In genomic region chr17:7260601-7261376, GRCh38 we compare ENCODE assay signal across 8 cellular contexts. TPM values are rescaled to one million over a fixed set of nuclear protein-coding genes. Genes with fewer than 3 reads are reported as not detected.
DNase-seq lines count a peak whose midpoint lies in the region; ATAC-seq and TF ChIP-seq lines count a peak whose summit lies in the region.

No MANE protein-coding gene starts in this region.

- H3K4me1 Mint-ChIP-seq in osteocyte (ENCODE audit: unreplicated experiment) = peaks cover 33% of the 10 kb centered on the region

- no peaks in the 10 kb centered on the region for H3K9me3 Mint-ChIP-seq in osteocyte (ENCODE audit: unreplicated experiment)

- H3K27ac Mint-ChIP-seq in osteocyte (ENCODE audit: unreplicated experiment) = no peak overlapping the region

- DNase-seq in activated effector memory CD4-positive, alpha-beta T cell treated with anti-CD3 and anti-CD28 coated beads, Interleukin-2, amount 50 U/mL, for 16 hours = peak; percentile 77
- no peak for DNase-seq in activated effector memory CD4-positive, alpha-beta T cell treated with Interleukin-2 at 50 U/mL for 16 hours
- peak; percentile 20 for DNase-seq in activated CD4-positive, alpha-beta T cell treated with anti-CD3 and anti-CD28 coated beads, Interleukin-2, amount 50 U/mL, for 1 hour
- DNase-seq in fibroblast of the aortic adventitia (ENCODE audit: low read depth) = no peak
- DNase-seq in osteocyte (ENCODE audit: extremely low spot score, unreplicated experiment) = no peak
- DNase-seq in dermis blood vessel endothelial cell = no peak

- H3K4me3 Mint-ChIP-seq in osteocyte (ENCODE audit: unreplicated experiment) = peak overlapping the region; percentile 58

- peaks cover 12% of the 10 kb centered on the region for H3K36me3 Mint-ChIP-seq in osteocyte (ENCODE audit: unreplicated experiment)

- TF ChIP-seq CTCF in fibroblast of the aortic adventitia (IDR thresholded peaks at IDR 0.05; ENCODE audit: insufficient read depth, low read length) = no peak
- TF ChIP-seq CTCF in osteocyte (IDR thresholded peaks at IDR 0.05) = no peak

- H3K27me3 Mint-ChIP-seq in osteocyte (ENCODE audit: unreplicated experiment) = peaks cover 14% of the 10 kb centered on the region

- peak overlapping the region; percentile 33 for H3K4me3 ChIP-seq in fibroblast of the aortic adventitia (ENCODE audit: low read depth, low read length)

- ATAC-seq in HG02973 (IDR thresholded peaks at IDR 0.05; ENCODE audit: unreplicated experiment) (no peak), GM19328 (IDR thresholded peaks at IDR 0.05; ENCODE audit: unreplicated experiment) (no peak)

RNA-seq across cellular contexts. Expression of gene CLDN7, which starts 1.5 kb away (rescaled TPM):
- total RNA-seq in fibroblast of the aortic adventitia (ENCODE audit: low replicate concordance) = 3.0 TPM in 1 of 2 replicates, not detected in the other
- 0.27 and 0.89 TPM in 2 replicates for total RNA-seq in osteocyte
- total RNA-seq in dermis blood vessel endothelial cell = 2.4 and 5.3 TPM in 2 replicates

RNA-seq across cellular contexts. Expression of gene ELP5, which starts 8.8 kb away (rescaled TPM):
- total RNA-seq in fibroblast of the aortic adventitia (ENCODE audit: low replicate concordance) (31.6 and 35.6 TPM in 2 replicates), osteocyte (30.2 and 37.6 TPM in 2 replicates), dermis blood vessel endothelial cell (33.0 and 52.2 TPM in 2 replicates)

RNA-seq across cellular contexts. Expression of gene CTDNEP1, which starts 9.3 kb away (rescaled TPM):
- total RNA-seq in fibroblast of the aortic adventitia (ENCODE audit: low replicate concordance) (15.3 and 41.2 TPM in 2 replicates), osteocyte (145 and 151 TPM in 2 replicates), dermis blood vessel endothelial cell (25.2 and 56.5 TPM in 2 replicates)

RNA-seq across cellular contexts. Expression of gene GABARAP, which starts 18.5 kb away (rescaled TPM):
- total RNA-seq in fibroblast of the aortic adventitia (ENCODE audit: low replicate concordance) = 293 and 420 TPM in 2 replicates
- 642 TPM in 2 replicates for total RNA-seq in osteocyte
- 148 and 196 TPM in 2 replicates for total RNA-seq in dermis blood vessel endothelial cell

RNA-seq across cellular contexts. Expression of gene SLC2A4, which starts 20.7 kb away (rescaled TPM):
- total RNA-seq in fibroblast of the aortic adventitia (ENCODE audit: low replicate concordance) = 0.18 TPM in 1 of 2 replicates, not detected in the other
- total RNA-seq in osteocyte = 0.59 and 0.63 TPM in 2 replicates
- total RNA-seq in dermis blood vessel endothelial cell = 0.28 and 0.34 TPM in 2 replicates

Comparison
In these comparisons a context has a peak if more than half of its experiments do, and no peak if none do; other contexts are left out.
1. DNase-seq: peak in activated effector memory CD4-positive, alpha-beta T cell treated with anti-CD3 and anti-CD28 coated beads, Interleukin-2, amount 50 U/mL, for 16 hours (single experiment) and activated CD4-positive, alpha-beta T cell treated with anti-CD3 and anti-CD28 coated beads, Interleukin-2, amount 50 U/mL, for 1 hour (single experiment); none in activated effector memory CD4-positive, alpha-beta T cell treated with Interleukin-2 at 50 U/mL for 16 hours (single experiment), fibroblast of the aortic adventitia (single experiment), osteocyte (single experiment) and dermis blood vessel endothelial cell (single experiment).